ENCODE assay signal across 21 cellular contexts in the genomic region with DNA sequence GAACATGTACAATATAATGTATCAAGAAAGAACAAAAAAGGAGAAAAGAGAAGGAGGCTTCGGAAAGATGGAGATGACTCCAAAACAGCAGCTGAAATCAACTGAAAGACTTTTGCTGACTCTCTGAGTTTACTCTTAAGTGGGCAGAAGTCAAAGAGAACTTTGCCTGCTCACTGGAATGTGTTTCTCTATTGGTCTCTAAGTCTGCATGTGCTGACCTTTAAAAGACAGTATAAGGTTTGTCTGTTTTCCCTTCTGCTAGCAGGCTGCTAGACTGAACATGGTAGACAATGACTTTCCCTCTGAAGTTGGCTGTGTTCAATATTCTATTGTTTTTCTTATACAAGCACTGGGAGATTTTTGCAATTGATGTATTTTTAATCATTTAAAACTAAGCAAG. TPM values are rescaled to one million over a fixed set of nuclear protein-coding genes. Genes with fewer than 3 reads are reported as not detected.
A peak's percentile ranks its signal among the peaks of the same experiment; 100 is the strongest.
DNase-seq lines count a peak whose midpoint lies in the region; ATAC-seq, FAIRE-seq and TF ChIP-seq lines count a peak whose summit lies in the region.
"Had no signal": no experiment of that assay in that cellular context is flagged by ENCODE, and none has a peak within 500 bp of the region (broad histone marks: within the 10 kb centered on the region; RNA-seq: fewer than 3 reads in every experiment).

No MANE protein-coding gene starts in this region.

- no peaks in the 10 kb centered on the region for H3K27me3 ChIP-seq in HepG2 (ENCODE audit: control insufficient read depth in 1 of 2, insufficient read depth in 2 of 2, low read length in 2 of 2)
- H3K27me3 ChIP-seq: breast epithelium, dorsolateral prefrontal cortex, foreskin keratinocyte had no signal

- H3K4me1 ChIP-seq in HepG2 (ENCODE audit: insufficient read depth, low read length): peaks cover 66% of the 10 kb centered on the region
- H3K4me1 ChIP-seq: breast epithelium had no signal

- intact Hi-C loops in HepG2 (cut with micrococcal nuclease; ENCODE audit: unreplicated experiment): no loop called here
- intact Hi-C loops in sciatic nerve (cut with DNase I): no loop called here

- TF ChIP-seq CTCF in choroid plexus epithelial cell (conservative IDR thresholded peaks at IDR 0.05; ENCODE audit: low read depth, low read length) (no peak), HepG2 (CRISPR knock-in tag; IDR thresholded peaks at IDR 0.05) (no peak), D721Med (IDR thresholded peaks at IDR 0.05; ENCODE audit: insufficient read depth, missing control alignments) (no peak)

- peaks cover 76% of the 10 kb centered on the region for H3K79me2 ChIP-seq in HepG2 (ENCODE audit: insufficient read depth, low read length)

- CTCF ChIA-PET in HepG2 (lab: Yijun Ruan, JAX; ENCODE audit: low intra/inter-chr PET ratio, low total read pairs): no interaction called here

- H4K20me1 ChIP-seq in HepG2 (ENCODE audit: insufficient read depth, low read length): peaks cover 8% of the 10 kb centered on the region

- 86% methylated on average over 1 of the region's 1 CpG for WGBS in HepG2 (ENCODE audit: low lambda C conversion rate)

- H2AFZ ChIP-seq in HepG2 (ENCODE audit: low read length): no peak overlapping the region

- H3K9ac ChIP-seq in HepG2 (ENCODE audit: insufficient read depth, low read depth, low read length): no peak overlapping the region

- DNase-seq in NCI-H69 (lab: John Stamatoyannopoulos, UW): peak; percentile 7
- DNase-seq in choroid plexus epithelial cell (ENCODE audit: low read depth): peak; percentile 58
- DNase-seq in HepG2 (ENCODE audit: low spot score): peak; percentile 67
- no peak for DNase-seq in sciatic nerve (ENCODE audit: low spot score)
- no peak for DNase-seq in mucosa of gallbladder (ENCODE audit: low spot score)
- DNase-seq in NCI-H187 treated with DMSO at 0.1 percent for 48 hours (lab: John Stamatoyannopoulos, UW): no peak
- DNase-seq in SKM-1 (lab: John Stamatoyannopoulos, UW; ENCODE audit: unreplicated experiment): no peak
- no peak for DNase-seq in D721Med (ENCODE audit: insufficient read length, low spot score)
- DNase-seq: activated CD4-positive, alpha-beta T cell treated with anti-CD3 and anti-CD28 coated beads for 48 hours; activated CD8-positive, alpha-beta memory T cell treated with anti-CD3 and anti-CD28 coated beads, Interleukin-2, amount 10 ng/mL, durations not matched to agents 7 days and 5 days; activated naive CD8-positive, alpha-beta T cell treated with anti-CD3 and anti-CD28 coated beads, Interleukin-2, amount 10 ng/mL, durations not matched to agents 7 days and 5 days; dorsolateral prefrontal cortex; foreskin keratinocyte; mesendoderm; NCI-H1105 treated with DMSO at 0.1 percent for 48 hours; retina; T-helper 1 cell had no signal

- no peaks in the 10 kb centered on the region for H3K9me3 ChIP-seq in HepG2 (ENCODE audit: low read length)
- H3K9me3 ChIP-seq: breast epithelium had no signal

- H3K36me3 ChIP-seq in HepG2 (replicated peaks in 1 of 2; ENCODE audit: control insufficient read depth in 1 of 2, insufficient read depth in 2 of 2, low read length in 2 of 2): peaks cover 0 to 4% of the 10 kb centered on the region in 2 experiments; a peak in 1 of 5 replicates
- H3K36me3 ChIP-seq: breast epithelium had no signal

- no peak overlapping the region for H3K4me3 ChIP-seq in choroid plexus epithelial cell (ENCODE audit: low read depth, low read length)
- no peak overlapping the region for H3K4me3 ChIP-seq in HepG2 (replicated peaks in 1 of 3; ENCODE audit: insufficient read depth in 1 of 3, low read depth in 2 of 3, low read length in 3 of 3)
- H3K4me3 ChIP-seq: breast epithelium had no signal

- no peak for TF ChIP-seq EP300 in HepG2 (IDR thresholded peaks at IDR 0.05; ENCODE audit: low read depth in 2 of 2, low read length in 2 of 2)
- no peak for TF ChIP-seq EP300 in HepG2 (CRISPR knock-in tag; IDR thresholded peaks at IDR 0.05; ENCODE audit: borderline replicate concordance)

- TF ChIP-seq POLR2A in HepG2 (IDR thresholded peaks at IDR 0.05; ENCODE audit: insufficient read depth in 1 of 2, low read depth in 2 of 2, low read length in 2 of 2): no peak

- POLR2A ChIA-PET in HepG2 (lab: Yijun Ruan, JAX): no interaction called here

- in situ Hi-C loops in HepG2 (cut with HindIII; ENCODE audit: extremely low pct_ligation_motif_present, low pct_unique_long_range_greater_than_20kb): no loop called here

- H3K27ac ChIP-seq in HepG2 (ENCODE audit: extremely low read length, insufficient read depth, low read length): peak overlapping the region; percentile 36
- H3K27ac ChIP-seq: breast epithelium, epithelial cell of prostate, foreskin keratinocyte, HL-60 had no signal

- FAIRE-seq in HepG2 (lab: Jason Lieb, UNC) (peak; percentile 73), D721Med (lab: Jason Lieb, UNC) (no peak)
- FAIRE-seq: urothelium cell line had no signal

- no peak for TF ChIP-seq RAD21 in HepG2 (CRISPR knock-in tag; IDR thresholded peaks at IDR 0.05)

- BruUV-seq in HepG2 (replicated peaks; lab: Mats Ljungman, UMichigan): no TSS peak

- H3K4me2 ChIP-seq in HepG2 (ENCODE audit: low read depth, low read length): peak overlapping the region; percentile 8; the same call in 1 of the 2 replicates

- ATAC-seq in HepG2: peak; percentile 89
- ATAC-seq in sciatic nerve: peak; percentile 63
- ATAC-seq: activated CD8-positive, alpha-beta memory T cell treated with anti-CD3 and anti-CD28 coated beads, Interleukin-2, amount 10 ng/mL, durations not matched to agents 7 days and 5 days; foreskin keratinocyte had no signal

TF ChIP-seq in HepG2, 621 proteins besides CTCF, POLR2A, EP300 and RAD21 (continues in another document):
- TF ChIP-seq ZNF180 (CRISPR knock-in tag; IDR thresholded peaks at IDR 0.05; ENCODE audit: borderline replicate concordance, low read depth) (no peak), ZNF331 (CRISPR knock-in tag; IDR thresholded peaks at IDR 0.05) (no peak), HNRNPLL (IDR thresholded peaks at IDR 0.05; ENCODE audit: low read depth, low read length, poor library complexity, severe bottlenecking) (no peak), RFX1 (IDR thresholded peaks at IDR 0.05) (no peak), YEATS2 (CRISPR knock-in tag; IDR thresholded peaks at IDR 0.05; ENCODE audit: borderline replicate concordance) (no peak), STAG1 (CRISPR knock-in tag; IDR thresholded peaks at IDR 0.05) (no peak), ZNF24 (IDR thresholded peaks at IDR 0.05) (no peak), NFRKB (IDR thresholded peaks at IDR 0.05) (no peak)
- TF ChIP-seq, protein P1, sequence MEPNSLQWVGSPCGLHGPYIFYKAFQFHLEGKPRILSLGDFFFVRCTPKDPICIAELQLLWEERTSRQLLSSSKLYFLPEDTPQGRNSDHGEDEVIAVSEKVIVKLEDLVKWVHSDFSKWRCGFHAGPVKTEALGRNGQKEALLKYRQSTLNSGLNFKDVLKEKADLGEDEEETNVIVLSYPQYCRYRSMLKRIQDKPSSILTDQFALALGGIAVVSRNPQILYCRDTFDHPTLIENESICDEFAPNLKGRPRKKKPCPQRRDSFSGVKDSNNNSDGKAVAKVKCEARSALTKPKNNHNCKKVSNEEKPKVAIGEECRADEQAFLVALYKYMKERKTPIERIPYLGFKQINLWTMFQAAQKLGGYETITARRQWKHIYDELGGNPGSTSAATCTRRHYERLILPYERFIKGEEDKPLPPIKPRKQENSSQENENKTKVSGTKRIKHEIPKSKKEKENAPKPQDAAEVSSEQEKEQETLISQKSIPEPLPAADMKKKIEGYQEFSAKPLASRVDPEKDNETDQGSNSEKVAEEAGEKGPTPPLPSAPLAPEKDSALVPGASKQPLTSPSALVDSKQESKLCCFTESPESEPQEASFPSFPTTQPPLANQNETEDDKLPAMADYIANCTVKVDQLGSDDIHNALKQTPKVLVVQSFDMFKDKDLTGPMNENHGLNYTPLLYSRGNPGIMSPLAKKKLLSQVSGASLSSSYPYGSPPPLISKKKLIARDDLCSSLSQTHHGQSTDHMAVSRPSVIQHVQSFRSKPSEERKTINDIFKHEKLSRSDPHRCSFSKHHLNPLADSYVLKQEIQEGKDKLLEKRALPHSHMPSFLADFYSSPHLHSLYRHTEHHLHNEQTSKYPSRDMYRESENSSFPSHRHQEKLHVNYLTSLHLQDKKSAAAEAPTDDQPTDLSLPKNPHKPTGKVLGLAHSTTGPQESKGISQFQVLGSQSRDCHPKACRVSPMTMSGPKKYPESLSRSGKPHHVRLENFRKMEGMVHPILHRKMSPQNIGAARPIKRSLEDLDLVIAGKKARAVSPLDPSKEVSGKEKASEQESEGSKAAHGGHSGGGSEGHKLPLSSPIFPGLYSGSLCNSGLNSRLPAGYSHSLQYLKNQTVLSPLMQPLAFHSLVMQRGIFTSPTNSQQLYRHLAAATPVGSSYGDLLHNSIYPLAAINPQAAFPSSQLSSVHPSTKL (CRISPR knock-in tag; IDR thresholded peaks at IDR 0.05): peak; percentile 15; the same call in 1 of the 2 replicates

RNA-seq across cellular contexts. Expression of gene MAP4, which starts 7.2 kb away (rescaled TPM):
- total RNA-seq in HepG2 (2016; rRNA removed; fragmentation: Illumina TruSeq; extraction: Trizol) (33.1 and 63.3 TPM in 2 replicates), sciatic nerve (442 TPM), mucosa of gallbladder (228 TPM)
- total RNA-seq in HepG2 (2016; cell fraction: cytosol; rRNA removed; fragmentation: Illumina TruSeq; extraction: Trizol; ENCODE audit: low read depth): 4.3 and 4.8 TPM in 2 replicates
- 31.4 and 53.9 TPM in 2 replicates for total RNA-seq in HepG2 (2016; cell fraction: insoluble cytoplasmic fraction; rRNA removed; fragmentation: Illumina TruSeq; extraction: Trizol)
- 15.0 and 16.5 TPM in 2 replicates for total RNA-seq in HepG2 (2016; cell fraction: membrane; rRNA removed; fragmentation: Illumina TruSeq; extraction: Trizol)
- 36.7 and 41.9 TPM in 2 replicates for total RNA-seq in HepG2 (2016; cell fraction: nucleus; rRNA removed; fragmentation: Illumina TruSeq; extraction: Trizol)
- polyA plus RNA-seq in HepG2 (2011; rRNA removed): 38.7 and 46.0 TPM in 2 replicates
- polyA plus RNA-seq in HepG2 (2011; cell fraction: cytosol; rRNA removed): 21.5 and 23.3 TPM in 2 replicates
- 108 and 122 TPM in 2 replicates for polyA plus RNA-seq in HepG2 (2011; cell fraction: nucleus; rRNA removed)
- polyA plus RNA-seq in HepG2 (2012): 61.7 and 78.2 TPM in 2 replicates
- polyA plus RNA-seq in HepG2 (2016; cell fraction: cytosol; fragmentation: Illumina TruSeq; extraction: Trizol; ENCODE audit: low read depth): 2.7 and 3.3 TPM in 2 replicates
- 52.8 and 70.0 TPM in 2 replicates for polyA plus RNA-seq in HepG2 (2016; cell fraction: insoluble cytoplasmic fraction; fragmentation: Illumina TruSeq; extraction: Trizol; ENCODE audit: low read depth)
- 8.8 and 10.2 TPM in 2 replicates for polyA plus RNA-seq in HepG2 (2016; cell fraction: membrane; fragmentation: Illumina TruSeq; extraction: Trizol; ENCODE audit: low read depth)
- polyA plus RNA-seq in HepG2 (2016; cell fraction: nucleus; fragmentation: Illumina TruSeq; extraction: Trizol; ENCODE audit: insufficient read depth, low read depth): 57.0 and 67.2 TPM in 2 replicates
- polyA minus RNA-seq in HepG2 (2011; rRNA and poly(A)+ RNA removed; ENCODE audit: low replicate concordance): 46.4 and 52.1 TPM in 2 replicates
- polyA minus RNA-seq in HepG2 (2011; cell fraction: cytosol; rRNA and poly(A)+ RNA removed): 45.9 and 59.9 TPM in 2 replicates
- polyA minus RNA-seq in HepG2 (2011; cell fraction: nucleus; rRNA and poly(A)+ RNA removed): 54.7 and 70.5 TPM in 2 replicates

Comparison
In these comparisons a context has a peak if more than half of its experiments do, and no peak if none do; other contexts are left out.
1. DNase-seq: peak in NCI-H69 (single experiment), choroid plexus epithelial cell (single experiment) and HepG2 (single experiment); none in sciatic nerve (single experiment), mucosa of gallbladder (single experiment), NCI-H187 treated with DMSO at 0.1 percent for 48 hours (single experiment), SKM-1 (single experiment) and D721Med (single experiment).